In the genomic region with DNA sequence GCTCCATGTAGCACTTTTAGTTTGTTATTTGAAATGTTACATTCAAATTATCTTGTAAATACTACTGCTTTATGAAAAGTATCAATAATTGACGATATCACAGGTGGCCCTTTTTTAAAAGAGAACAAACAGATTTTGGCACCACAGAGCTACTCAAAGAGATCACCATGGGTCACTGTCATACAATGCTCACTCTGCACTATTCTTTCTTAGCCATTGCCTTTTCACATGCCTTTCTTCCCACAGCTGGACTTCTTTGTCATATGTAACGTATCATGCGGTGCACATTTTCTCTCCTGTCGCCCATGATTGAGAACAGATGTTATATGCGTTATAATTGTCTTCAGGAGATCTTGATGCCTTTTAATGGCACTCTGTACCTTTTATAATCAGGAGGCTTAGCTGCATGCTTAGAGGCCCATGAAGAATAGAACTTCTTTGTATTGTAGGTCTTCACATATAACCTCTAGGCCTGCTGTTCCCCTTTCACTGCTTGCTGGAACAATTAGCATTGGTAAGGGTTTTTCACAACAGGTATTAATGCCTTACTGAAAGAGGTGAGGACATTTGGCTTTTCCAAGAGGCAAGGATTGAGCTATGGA, we compare ENCODE assay signal across 1 cellular context.
TF ChIP-seq lines count a peak whose summit lies in the region.

No MANE protein-coding gene starts in this region.

TF ChIP-seq in H1, 55 proteins besides CTCF, POLR2A, EP300 and RAD21:
- TF ChIP-seq NANOG (IDR thresholded peaks at IDR 0.05; ENCODE audit: insufficient read depth, low read depth, low read length, poor library complexity, severe bottlenecking) (peak; percentile 93), SP2 (IDR thresholded peaks at IDR 0.05; ENCODE audit: low read length) (no peak), MAX (IDR thresholded peaks at IDR 0.05) (peak; percentile 10; the same call in 1 of the 2 replicates), HDAC2 (IDR thresholded peaks at IDR 0.05; ENCODE audit: borderline replicate concordance in 1 of 2, low read depth in 2 of 2, low read length in 2 of 2) (peak; percentile 40 to 55; a peak in 2 of 4 replicates), BCL11A (IDR thresholded peaks at IDR 0.05; ENCODE audit: low read depth in 2 of 2, low read length in 2 of 2) (peak; percentile 80 to 84), CHD2 (IDR thresholded peaks at IDR 0.05; ENCODE audit: low read length) (0 out of 2 replicates have a peak, but pooled peaks have one; percentile 23), POU5F1 (IDR thresholded peaks at IDR 0.05; ENCODE audit: low read depth, low read length) (0 out of 2 replicates have a peak, but pooled peaks have one; percentile 5), CBX5 (IDR thresholded peaks at IDR 0.05; ENCODE audit: low read depth, low read length) (no peak)
- TF ChIP-seq, protein P1, sequence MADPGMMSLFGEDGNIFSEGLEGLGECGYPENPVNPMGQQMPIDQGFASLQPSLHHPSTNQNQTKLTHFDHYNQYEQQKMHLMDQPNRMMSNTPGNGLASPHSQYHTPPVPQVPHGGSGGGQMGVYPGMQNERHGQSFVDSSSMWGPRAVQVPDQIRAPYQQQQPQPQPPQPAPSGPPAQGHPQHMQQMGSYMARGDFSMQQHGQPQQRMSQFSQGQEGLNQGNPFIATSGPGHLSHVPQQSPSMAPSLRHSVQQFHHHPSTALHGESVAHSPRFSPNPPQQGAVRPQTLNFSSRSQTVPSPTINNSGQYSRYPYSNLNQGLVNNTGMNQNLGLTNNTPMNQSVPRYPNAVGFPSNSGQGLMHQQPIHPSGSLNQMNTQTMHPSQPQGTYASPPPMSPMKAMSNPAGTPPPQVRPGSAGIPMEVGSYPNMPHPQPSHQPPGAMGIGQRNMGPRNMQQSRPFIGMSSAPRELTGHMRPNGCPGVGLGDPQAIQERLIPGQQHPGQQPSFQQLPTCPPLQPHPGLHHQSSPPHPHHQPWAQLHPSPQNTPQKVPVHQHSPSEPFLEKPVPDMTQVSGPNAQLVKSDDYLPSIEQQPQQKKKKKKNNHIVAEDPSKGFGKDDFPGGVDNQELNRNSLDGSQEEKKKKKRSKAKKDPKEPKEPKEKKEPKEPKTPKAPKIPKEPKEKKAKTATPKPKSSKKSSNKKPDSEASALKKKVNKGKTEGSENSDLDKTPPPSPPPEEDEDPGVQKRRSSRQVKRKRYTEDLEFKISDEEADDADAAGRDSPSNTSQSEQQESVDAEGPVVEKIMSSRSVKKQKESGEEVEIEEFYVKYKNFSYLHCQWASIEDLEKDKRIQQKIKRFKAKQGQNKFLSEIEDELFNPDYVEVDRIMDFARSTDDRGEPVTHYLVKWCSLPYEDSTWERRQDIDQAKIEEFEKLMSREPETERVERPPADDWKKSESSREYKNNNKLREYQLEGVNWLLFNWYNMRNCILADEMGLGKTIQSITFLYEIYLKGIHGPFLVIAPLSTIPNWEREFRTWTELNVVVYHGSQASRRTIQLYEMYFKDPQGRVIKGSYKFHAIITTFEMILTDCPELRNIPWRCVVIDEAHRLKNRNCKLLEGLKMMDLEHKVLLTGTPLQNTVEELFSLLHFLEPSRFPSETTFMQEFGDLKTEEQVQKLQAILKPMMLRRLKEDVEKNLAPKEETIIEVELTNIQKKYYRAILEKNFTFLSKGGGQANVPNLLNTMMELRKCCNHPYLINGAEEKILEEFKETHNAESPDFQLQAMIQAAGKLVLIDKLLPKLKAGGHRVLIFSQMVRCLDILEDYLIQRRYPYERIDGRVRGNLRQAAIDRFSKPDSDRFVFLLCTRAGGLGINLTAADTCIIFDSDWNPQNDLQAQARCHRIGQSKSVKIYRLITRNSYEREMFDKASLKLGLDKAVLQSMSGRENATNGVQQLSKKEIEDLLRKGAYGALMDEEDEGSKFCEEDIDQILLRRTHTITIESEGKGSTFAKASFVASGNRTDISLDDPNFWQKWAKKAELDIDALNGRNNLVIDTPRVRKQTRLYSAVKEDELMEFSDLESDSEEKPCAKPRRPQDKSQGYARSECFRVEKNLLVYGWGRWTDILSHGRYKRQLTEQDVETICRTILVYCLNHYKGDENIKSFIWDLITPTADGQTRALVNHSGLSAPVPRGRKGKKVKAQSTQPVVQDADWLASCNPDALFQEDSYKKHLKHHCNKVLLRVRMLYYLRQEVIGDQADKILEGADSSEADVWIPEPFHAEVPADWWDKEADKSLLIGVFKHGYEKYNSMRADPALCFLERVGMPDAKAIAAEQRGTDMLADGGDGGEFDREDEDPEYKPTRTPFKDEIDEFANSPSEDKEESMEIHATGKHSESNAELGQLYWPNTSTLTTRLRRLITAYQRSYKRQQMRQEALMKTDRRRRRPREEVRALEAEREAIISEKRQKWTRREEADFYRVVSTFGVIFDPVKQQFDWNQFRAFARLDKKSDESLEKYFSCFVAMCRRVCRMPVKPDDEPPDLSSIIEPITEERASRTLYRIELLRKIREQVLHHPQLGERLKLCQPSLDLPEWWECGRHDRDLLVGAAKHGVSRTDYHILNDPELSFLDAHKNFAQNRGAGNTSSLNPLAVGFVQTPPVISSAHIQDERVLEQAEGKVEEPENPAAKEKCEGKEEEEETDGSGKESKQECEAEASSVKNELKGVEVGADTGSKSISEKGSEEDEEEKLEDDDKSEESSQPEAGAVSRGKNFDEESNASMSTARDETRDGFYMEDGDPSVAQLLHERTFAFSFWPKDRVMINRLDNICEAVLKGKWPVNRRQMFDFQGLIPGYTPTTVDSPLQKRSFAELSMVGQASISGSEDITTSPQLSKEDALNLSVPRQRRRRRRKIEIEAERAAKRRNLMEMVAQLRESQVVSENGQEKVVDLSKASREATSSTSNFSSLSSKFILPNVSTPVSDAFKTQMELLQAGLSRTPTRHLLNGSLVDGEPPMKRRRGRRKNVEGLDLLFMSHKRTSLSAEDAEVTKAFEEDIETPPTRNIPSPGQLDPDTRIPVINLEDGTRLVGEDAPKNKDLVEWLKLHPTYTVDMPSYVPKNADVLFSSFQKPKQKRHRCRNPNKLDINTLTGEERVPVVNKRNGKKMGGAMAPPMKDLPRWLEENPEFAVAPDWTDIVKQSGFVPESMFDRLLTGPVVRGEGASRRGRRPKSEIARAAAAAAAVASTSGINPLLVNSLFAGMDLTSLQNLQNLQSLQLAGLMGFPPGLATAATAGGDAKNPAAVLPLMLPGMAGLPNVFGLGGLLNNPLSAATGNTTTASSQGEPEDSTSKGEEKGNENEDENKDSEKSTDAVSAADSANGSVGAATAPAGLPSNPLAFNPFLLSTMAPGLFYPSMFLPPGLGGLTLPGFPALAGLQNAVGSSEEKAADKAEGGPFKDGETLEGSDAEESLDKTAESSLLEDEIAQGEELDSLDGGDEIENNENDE (IDR thresholded peaks at IDR 0.05; ENCODE audit: insufficient replicate concordance, low read length): peak; percentile 96
- TF ChIP-seq, protein P2, sequence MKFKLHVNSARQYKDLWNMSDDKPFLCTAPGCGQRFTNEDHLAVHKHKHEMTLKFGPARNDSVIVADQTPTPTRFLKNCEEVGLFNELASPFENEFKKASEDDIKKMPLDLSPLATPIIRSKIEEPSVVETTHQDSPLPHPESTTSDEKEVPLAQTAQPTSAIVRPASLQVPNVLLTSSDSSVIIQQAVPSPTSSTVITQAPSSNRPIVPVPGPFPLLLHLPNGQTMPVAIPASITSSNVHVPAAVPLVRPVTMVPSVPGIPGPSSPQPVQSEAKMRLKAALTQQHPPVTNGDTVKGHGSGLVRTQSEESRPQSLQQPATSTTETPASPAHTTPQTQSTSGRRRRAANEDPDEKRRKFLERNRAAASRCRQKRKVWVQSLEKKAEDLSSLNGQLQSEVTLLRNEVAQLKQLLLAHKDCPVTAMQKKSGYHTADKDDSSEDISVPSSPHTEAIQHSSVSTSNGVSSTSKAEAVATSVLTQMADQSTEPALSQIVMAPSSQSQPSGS (IDR thresholded peaks at IDR 0.05; ENCODE audit: low read length): peak; percentile 53; the same call in 1 of the 2 replicates
